ENCODE assay signal across 6 cellular contexts in genomic region chrX:89402818-89403217, GRCh38.
DNase-seq lines count a peak whose midpoint lies in the region; ATAC-seq, FAIRE-seq and TF ChIP-seq lines count a peak whose summit lies in the region.
"Not testable (repeated sequence)": the region's sequence is repeated elsewhere in the genome, so short reads cannot be mapped to it uniquely, and the experiment has no call there.

No MANE protein-coding gene starts in this region.

- not testable (repeated sequence) for H3K4me1 ChIP-seq in astrocyte (ENCODE audit: insufficient read depth, low read length)

- not testable (repeated sequence) for H2AFZ ChIP-seq in astrocyte (ENCODE audit: low read depth, low read length)

- not testable (repeated sequence) for TF ChIP-seq POLR2A in GM12891 (IDR thresholded peaks at IDR 0.05; ENCODE audit: low read depth, low read length)

- not testable (repeated sequence) for H3K27ac Mint-ChIP-seq in astrocyte (ENCODE audit: unreplicated experiment); memory B cell

- not testable (repeated sequence) for H3K36me3 ChIP-seq in astrocyte (ENCODE audit: insufficient read depth, low read length)

- not testable (repeated sequence) for H3K9ac ChIP-seq in astrocyte (ENCODE audit: low read length)

- not testable (repeated sequence) for H3K27me3 Mint-ChIP-seq in astrocyte (ENCODE audit: low read depth, unreplicated experiment); memory B cell

- H3K9me3 Mint-ChIP-seq in astrocyte (ENCODE audit: unreplicated experiment); memory B cell: not testable (repeated sequence)

- H3K27ac ChIP-seq in astrocyte (ENCODE audit: low read depth, low read length): not testable (repeated sequence)

- not testable (repeated sequence) for H3K27me3 ChIP-seq in astrocyte (ENCODE audit: insufficient read depth, low read length)

- TF ChIP-seq CTCF in astrocyte (IDR thresholded peaks at IDR 0.05; ENCODE audit: insufficient read depth, low read depth, low read length): not testable (repeated sequence)

- H3K4me3 Mint-ChIP-seq in astrocyte (ENCODE audit: unreplicated experiment); memory B cell: not testable (repeated sequence)

- not testable (repeated sequence) for H4K20me1 ChIP-seq in astrocyte (ENCODE audit: insufficient read depth, low read length)

- H3K79me2 ChIP-seq in astrocyte (ENCODE audit: insufficient read depth, low read length): not testable (repeated sequence)

- H3K4me1 Mint-ChIP-seq in astrocyte (ENCODE audit: low read depth, unreplicated experiment); memory B cell: not testable (repeated sequence)

- not testable (repeated sequence) for H3K36me3 Mint-ChIP-seq in astrocyte (ENCODE audit: low read depth, unreplicated experiment); memory B cell

- not testable (repeated sequence) for H3K9me3 ChIP-seq in astrocyte (ENCODE audit: insufficient read depth, low read depth, low read length)

- ATAC-seq in GM21423 (IDR thresholded peaks at IDR 0.05; ENCODE audit: unreplicated experiment): peak; percentile 43
- ATAC-seq in memory B cell (ENCODE audit: low read depth): peak; percentile 26

- not testable (repeated sequence) for H3K4me3 ChIP-seq in astrocyte (ENCODE audit: insufficient read depth, low read depth, low read length)

- peak; percentile 84 for FAIRE-seq in GM12891 (lab: Jason Lieb, UNC)
- peak; percentile 78 for FAIRE-seq in GM18507 (lab: Jason Lieb, UNC)
- peak; percentile 5 for FAIRE-seq in astrocyte (lab: Jason Lieb, UNC)
- FAIRE-seq in endometrium (lab: Jason Lieb, UNC): peak; percentile 23

- not testable (repeated sequence) for H3K4me2 ChIP-seq in astrocyte (ENCODE audit: low read length)

- DNase-seq in GM12891 (ENCODE audit: insufficient read length, low spot score); GM18507 (ENCODE audit: extremely low spot score, insufficient read length, low read depth); astrocyte (ENCODE audit: low read depth); memory B cell (ENCODE audit: low spot score in 2 of 2): not testable (repeated sequence)
